9 cellular contexts compared by ENCODE assay signal in the genomic region with DNA sequence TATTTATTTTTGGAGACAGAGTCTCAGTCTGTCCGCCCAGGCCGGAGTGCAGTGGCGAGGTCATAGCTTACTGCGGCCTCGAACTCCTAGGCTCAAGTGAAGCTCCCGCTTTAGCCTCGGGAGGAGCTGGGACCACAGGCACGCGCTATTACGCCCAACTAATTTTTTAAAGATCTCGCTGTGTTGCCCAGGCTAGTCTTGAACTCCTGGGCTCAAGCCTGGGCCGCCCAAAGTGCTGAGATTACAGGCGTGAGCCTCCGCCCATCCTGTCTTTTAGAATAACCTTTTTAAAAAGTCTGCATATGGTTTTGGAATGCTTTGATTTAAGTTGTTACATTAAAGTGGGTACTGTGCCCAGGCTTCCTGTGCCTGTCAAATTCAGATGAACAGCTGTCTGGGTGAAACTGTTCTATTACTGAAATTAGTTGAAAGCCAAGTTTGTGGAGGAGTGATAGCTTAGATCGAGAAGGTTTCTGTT. TPM values are rescaled to one million over a fixed set of nuclear protein-coding genes. Genes with fewer than 3 reads are reported as not detected.
DNase-seq lines count a peak whose midpoint lies in the region; ATAC-seq and TF ChIP-seq lines count a peak whose summit lies in the region.
"Had no signal": no experiment of that assay in that cellular context is flagged by ENCODE, and none has a peak within 500 bp of the region (broad histone marks: within the 10 kb centered on the region; RNA-seq: fewer than 3 reads in every experiment).

No MANE protein-coding gene starts in this region.

- TF ChIP-seq CTCF in activated CD8-positive, alpha-beta T cell treated with anti-CD3 and anti-CD28 coated beads for 36 hours (IDR thresholded peaks at IDR 0.05): no peak
- no peak for TF ChIP-seq CTCF in fibroblast of the aortic adventitia (IDR thresholded peaks at IDR 0.05; ENCODE audit: insufficient read depth, low read length)

- H3K9ac ChIP-seq in rectal smooth muscle tissue (ENCODE audit: low read length): no peak overlapping the region

- DNase-seq in activated CD4-positive, alpha-beta T cell treated with anti-CD3 and anti-CD28 coated beads for 36 hours: peak; percentile 63
- no peak for DNase-seq in activated CD4-positive, alpha-beta T cell treated with anti-CD3 and anti-CD28 coated beads for 1 hour
- DNase-seq in activated CD8-positive, alpha-beta T cell treated with anti-CD3 and anti-CD28 coated beads for 36 hours: peak; percentile 66
- DNase-seq in fibroblast of the aortic adventitia (ENCODE audit: low read depth) (peak; percentile 20), DMS153 treated with DMSO at 0.1 percent for 48 hours (lab: John Stamatoyannopoulos, UW; ENCODE audit: unreplicated experiment) (no peak), putamen (ENCODE audit: low spot score) (no peak)

- intact Hi-C loops in activated CD4-positive, alpha-beta T cell treated with anti-CD3 and anti-CD28 coated beads for 36 hours (cut with DNase I, micrococcal nuclease): loop anchor here (1.0 to 10.0 kb wide), 19 partner anchors 34 to 1330 kb away; partner anchors contain the start of genes CCNT2 (in 2 of the 2), CXCR4 (in 1 of the 2), MCM6 (in 1 of the 2) and UBXN4 (in 1 of the 2)
- intact Hi-C loops in activated CD8-positive, alpha-beta T cell treated with anti-CD3 and anti-CD28 coated beads for 36 hours (cut with micrococcal nuclease): loop anchor here (2.0 kb wide), 1 partner anchor 134 kb away; the partner anchor contains the start of gene CCNT2

- peak overlapping the region; percentile 92 for H3K4me3 Mint-ChIP-seq in activated CD4-positive, alpha-beta T cell treated with anti-CD3 and anti-CD28 coated beads for 36 hours
- H3K4me3 Mint-ChIP-seq in activated CD8-positive, alpha-beta T cell treated with anti-CD3 and anti-CD28 coated beads for 36 hours: peak overlapping the region; percentile 94

- H3K27me3 Mint-ChIP-seq in activated CD4-positive, alpha-beta T cell treated with anti-CD3 and anti-CD28 coated beads for 36 hours: no peaks in the 10 kb centered on the region
- no peaks in the 10 kb centered on the region for H3K27me3 Mint-ChIP-seq in activated CD8-positive, alpha-beta T cell treated with anti-CD3 and anti-CD28 coated beads for 36 hours

- peak; percentile 60 for ATAC-seq in activated CD4-positive, alpha-beta T cell treated with anti-CD3 and anti-CD28 coated beads for 36 hours
- ATAC-seq in HG03342 (IDR thresholded peaks at IDR 0.05; ENCODE audit: unreplicated experiment): peak; percentile 28
- ATAC-seq in activated CD8-positive, alpha-beta T cell treated with anti-CD3 and anti-CD28 coated beads for 36 hours: peak; percentile 60

- no peaks in the 10 kb centered on the region for H3K27me3 ChIP-seq in rectal smooth muscle tissue (ENCODE audit: control insufficient read depth, insufficient read depth, low read length)

- H3K27ac Mint-ChIP-seq in activated CD4-positive, alpha-beta T cell treated with anti-CD3 and anti-CD28 coated beads for 36 hours: peak overlapping the region; percentile 100
- peak overlapping the region; percentile 100 for H3K27ac Mint-ChIP-seq in activated CD8-positive, alpha-beta T cell treated with anti-CD3 and anti-CD28 coated beads for 36 hours

- CTCF ChIA-PET in activated CD4-positive, alpha-beta T cell treated with anti-CD3 and anti-CD28 coated beads for 36 hours (lab: Charles Lee): interaction anchor here (0.7 to 1.4 kb wide), 3 partner anchors 14 to 479 kb away, joined by 3 read pairs; no protein-coding TSS in a partner anchor
- CTCF ChIA-PET in activated CD8-positive, alpha-beta T cell treated with anti-CD3 and anti-CD28 coated beads for 36 hours (lab: Charles Lee): interaction anchor here (1.0 to 2.0 kb wide), 3 partner anchors 11 to 657 kb away, joined by 3 to 6 read pairs (median 4); no protein-coding TSS in a partner anchor

- H3K4me3 ChIP-seq in fibroblast of the aortic adventitia (ENCODE audit: low read depth, low read length) (peak overlapping the region; percentile 98), rectal smooth muscle tissue (ENCODE audit: low read length) (peak overlapping the region; percentile 94)

- peak overlapping the region; percentile 96 for H3K27ac ChIP-seq in rectal smooth muscle tissue (ENCODE audit: low read depth, low read length)

- peaks cover 47% of the 10 kb centered on the region for H3K4me1 Mint-ChIP-seq in activated CD4-positive, alpha-beta T cell treated with anti-CD3 and anti-CD28 coated beads for 36 hours
- peaks cover 40% of the 10 kb centered on the region for H3K4me1 Mint-ChIP-seq in activated CD8-positive, alpha-beta T cell treated with anti-CD3 and anti-CD28 coated beads for 36 hours (ENCODE audit: low read depth)

- peaks cover 22% of the 10 kb centered on the region for H3K36me3 Mint-ChIP-seq in activated CD4-positive, alpha-beta T cell treated with anti-CD3 and anti-CD28 coated beads for 36 hours (ENCODE audit: low read depth)
- H3K36me3 Mint-ChIP-seq in activated CD8-positive, alpha-beta T cell treated with anti-CD3 and anti-CD28 coated beads for 36 hours (ENCODE audit: low read depth): peaks cover 26% of the 10 kb centered on the region

- POLR2A ChIA-PET in activated CD4-positive, alpha-beta T cell treated with anti-CD3 and anti-CD28 coated beads for 36 hours (lab: Charles Lee): interaction anchor here (0.6 kb wide), 1 partner anchor 478 kb away, joined by 3 read pairs; the partner anchor contains the start of genes R3HDM1 and ZRANB3
- POLR2A ChIA-PET in activated CD8-positive, alpha-beta T cell treated with anti-CD3 and anti-CD28 coated beads for 36 hours (lab: Charles Lee): interaction anchor here (0.6 to 1.0 kb wide), 4 partner anchors 51 to 690 kb away, joined by 3 read pairs; no protein-coding TSS in a partner anchor

- peaks cover 8% of the 10 kb centered on the region for H3K4me1 ChIP-seq in rectal smooth muscle tissue (ENCODE audit: control insufficient read depth, insufficient read depth, low read length)

- H3K9me3 Mint-ChIP-seq in activated CD4-positive, alpha-beta T cell treated with anti-CD3 and anti-CD28 coated beads for 36 hours (ENCODE audit: low read depth): no peaks in the 10 kb centered on the region
- H3K9me3 Mint-ChIP-seq in activated CD8-positive, alpha-beta T cell treated with anti-CD3 and anti-CD28 coated beads for 36 hours: no peaks in the 10 kb centered on the region

- H3K36me3 ChIP-seq in rectal smooth muscle tissue (ENCODE audit: control insufficient read depth, insufficient read depth, low read length): no peaks in the 10 kb centered on the region

RNA-seq across cellular contexts. Expression of gene RAB3GAP1, which starts 0.9 kb away (rescaled TPM):
- total RNA-seq in activated CD4-positive, alpha-beta T cell treated with anti-CD3 and anti-CD28 coated beads for 36 hours: 10 to 100 TPM; 34.5 to 39.8 TPM
- total RNA-seq in activated CD8-positive, alpha-beta T cell treated with anti-CD3 and anti-CD28 coated beads for 36 hours: 10 to 100 TPM; 24.7 to 25.6 TPM
- total RNA-seq in fibroblast of the aortic adventitia (ENCODE audit: low replicate concordance): 80.0 and 148 TPM in 2 replicates

RNA-seq across cellular contexts. Expression of gene MAP3K19, which starts 5.8 kb away (rescaled TPM):
- not detected for total RNA-seq in activated CD4-positive, alpha-beta T cell treated with anti-CD3 and anti-CD28 coated beads for 36 hours
- total RNA-seq in activated CD8-positive, alpha-beta T cell treated with anti-CD3 and anti-CD28 coated beads for 36 hours: not detected
- total RNA-seq in fibroblast of the aortic adventitia (ENCODE audit: low replicate concordance): not detected in 2 replicates
- total RNA-seq: Daoy had no signal

Comparison
In these comparisons a context has a peak if more than half of its experiments do, and no peak if none do; other contexts are left out.
1. DNase-seq: peak in activated CD4-positive, alpha-beta T cell treated with anti-CD3 and anti-CD28 coated beads for 36 hours (single experiment), activated CD8-positive, alpha-beta T cell treated with anti-CD3 and anti-CD28 coated beads for 36 hours (single experiment) and fibroblast of the aortic adventitia (single experiment); none in activated CD4-positive, alpha-beta T cell treated with anti-CD3 and anti-CD28 coated beads for 1 hour (single experiment), DMS153 treated with DMSO at 0.1 percent for 48 hours (single experiment) and putamen (single experiment).
2. Peak in every context shown above with its lines, with median percentiles within 50 percentile points of each other: ATAC-seq.